In the genomic region with DNA sequence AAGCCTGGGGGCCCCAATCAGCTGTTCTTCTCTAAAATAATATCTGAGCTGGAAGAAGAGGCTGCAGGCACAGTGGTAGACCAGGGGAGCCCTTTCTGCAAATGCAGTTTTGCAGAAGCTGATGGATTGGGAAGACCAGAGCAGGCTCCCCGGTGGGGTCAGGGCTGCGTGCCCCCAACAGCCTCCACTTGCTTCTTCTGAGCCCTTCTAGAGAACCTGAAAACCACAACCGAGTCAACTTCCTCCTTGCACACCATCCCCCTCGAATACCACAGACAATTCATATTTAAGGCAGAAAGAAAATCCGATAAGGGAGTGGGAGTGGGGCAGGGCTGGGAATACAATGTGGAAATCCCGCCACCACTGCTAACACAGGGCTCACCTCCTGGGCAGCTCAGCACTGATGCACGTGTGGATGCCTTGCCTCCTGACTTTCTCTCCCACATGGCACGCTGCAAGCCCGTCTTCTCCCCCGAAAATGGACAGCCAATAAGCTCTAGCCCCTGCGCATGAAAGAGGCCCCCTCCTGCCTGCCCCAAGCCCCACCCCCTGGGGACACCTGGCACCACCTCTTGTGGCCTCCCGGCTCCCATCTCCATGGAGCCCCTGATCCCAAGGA, we compare ENCODE assay signal across 8 cellular contexts. TPM values are rescaled to one million over a fixed set of nuclear protein-coding genes. Genes with fewer than 3 reads are reported as not detected.
DNase-seq lines count a peak whose midpoint lies in the region; TF ChIP-seq lines count a peak whose summit lies in the region.

No MANE protein-coding gene starts in this region.

- peak overlapping the region; percentile 98 to 99 for H3K18ac ChIP-seq in mesenchymal stem cell (ENCODE audit: low read depth in 1 of 2, low read length in 2 of 2)

- no TSS peak for BruUV-seq in MCF 10A (replicated peaks; lab: Mats Ljungman, UMichigan)

- H3K14ac ChIP-seq in mesenchymal stem cell (ENCODE audit: low read length in 2 of 2) = peak overlapping the region in 1 of 2 experiments; percentile 68

- H3K4me3 ChIP-seq in breast epithelium (peak overlapping the region in 1 of 3 donors; percentile 45), mesenchymal stem cell (ENCODE audit: insufficient read depth in 1 of 2, low read depth in 1 of 2, low read length in 2 of 2) (no peak overlapping the region)

- peak overlapping the region; percentile 95 for H4K91ac ChIP-seq in mesenchymal stem cell (ENCODE audit: low read length)

- H3K23ac ChIP-seq in mesenchymal stem cell (ENCODE audit: low read length in 2 of 2) = no peak overlapping the region

- peak overlapping the region; percentile 85 for H3K9ac ChIP-seq in mesenchymal stem cell (ENCODE audit: low read length)

- H3K4ac ChIP-seq in mesenchymal stem cell (ENCODE audit: low read depth in 1 of 2, low read length in 2 of 2) = peak overlapping the region; percentile 80 to 85

- H3K9me3 ChIP-seq in breast epithelium (no peaks in the 10 kb centered on the region), mesenchymal stem cell (ENCODE audit: control insufficient read depth, low read length) (no peaks in the 10 kb centered on the region)

- H3K9me3 Mint-ChIP-seq in MCF 10A (ENCODE audit: unreplicated experiment) = no peaks in the 10 kb centered on the region
- no peaks in the 10 kb centered on the region for H3K9me3 Mint-ChIP-seq in activated T-helper 1 cell treated with anti-CD3 and anti-CD28 coated beads, Interleukin-12 subunit alpha, Interleukin-12 subunit beta, Interleukin-2, Interleukin-4 antibody, amounts not matched to agents 30 ng/mL and 10 ng/mL and 1 ng/mL, durations not matched to agents 14 hours and 24 hours and 36 hours

- peaks cover 29% of the 10 kb centered on the region for H3K4me1 Mint-ChIP-seq in MCF 10A (ENCODE audit: insufficient read depth, unreplicated experiment)
- H3K4me1 Mint-ChIP-seq in activated T-helper 1 cell treated with anti-CD3 and anti-CD28 coated beads, Interleukin-12 subunit alpha, Interleukin-12 subunit beta, Interleukin-2, Interleukin-4 antibody, amounts not matched to agents 30 ng/mL and 10 ng/mL and 1 ng/mL, durations not matched to agents 14 hours and 24 hours and 36 hours (ENCODE audit: low read depth) = peaks cover 79% of the 10 kb centered on the region

- intact Hi-C loops in breast epithelium (cut with DNase I; ENCODE audit: low total_unique reads) (loop anchor here (5.0 kb wide), 1 partner anchor 1245 kb away; no protein-coding TSS in a partner anchor), MCF 10A (cut with micrococcal nuclease) (no loop called here)
- intact Hi-C loops in activated T-helper 1 cell treated with anti-CD3 and anti-CD28 coated beads, Interleukin-12 subunit alpha, Interleukin-12 subunit beta, Interleukin-2, Interleukin-4 antibody, amounts not matched to agents 30 ng/mL and 10 ng/mL and 1 ng/mL, durations not matched to agents 14 hours and 24 hours and 36 hours (cut with micrococcal nuclease) = loop anchor here (2.0 kb wide), 1 partner anchor 15 kb away; no protein-coding TSS in a partner anchor

- H3K79me1 ChIP-seq in mesenchymal stem cell (replicated peaks; ENCODE audit: low read length, poor library complexity, severe bottlenecking) = peaks cover 24% of the 10 kb centered on the region

- peak overlapping the region; percentile 26 for H3K4me2 ChIP-seq in mesenchymal stem cell (ENCODE audit: low read length, poor library complexity, severe bottlenecking)

- no peak overlapping the region for H3K4me3 Mint-ChIP-seq in MCF 10A (ENCODE audit: unreplicated experiment)
- H3K4me3 Mint-ChIP-seq in activated T-helper 1 cell treated with anti-CD3 and anti-CD28 coated beads, Interleukin-12 subunit alpha, Interleukin-12 subunit beta, Interleukin-2, Interleukin-4 antibody, amounts not matched to agents 30 ng/mL and 10 ng/mL and 1 ng/mL, durations not matched to agents 14 hours and 24 hours and 36 hours = peak overlapping the region; percentile 82

- peak overlapping the region; percentile 90 for H2BK15ac ChIP-seq in mesenchymal stem cell (ENCODE audit: low read depth, poor library complexity, severe bottlenecking)

- peak overlapping the region; percentile 76 for H4K8ac ChIP-seq in mesenchymal stem cell (ENCODE audit: low read length)

- H2AFZ ChIP-seq in mesenchymal stem cell (ENCODE audit: low read depth, low read length) = no peak overlapping the region

- H2BK12ac ChIP-seq in mesenchymal stem cell (ENCODE audit: low read length in 2 of 2) = peak overlapping the region; percentile 46 to 92

- no peaks in the 10 kb centered on the region for H3K27me3 ChIP-seq in breast epithelium
- no peaks in the 10 kb centered on the region for H3K27me3 ChIP-seq in mesenchymal stem cell (ENCODE audit: control insufficient read depth in 1 of 2, insufficient read depth in 1 of 2, low read length in 2 of 2)

- DNase-seq in breast epithelium (ENCODE audit: low spot score in 2 of 2) = no peak
- no peak for DNase-seq in MCF 10A (ENCODE audit: unreplicated experiment)
- DNase-seq in MV-4-11 (lab: John Stamatoyannopoulos, UW) = peak; percentile 66
- peak; percentile 44 for DNase-seq in activated T-helper 1 cell treated with anti-CD3 and anti-CD28 coated beads, Interleukin-12 subunit alpha, Interleukin-12 subunit beta, Interleukin-2, Interleukin-4 antibody, amounts not matched to agents 30 ng/mL and 10 ng/mL and 1 ng/mL, durations not matched to agents 14 hours and 24 hours and 36 hours (ENCODE audit: low spot score)
- no peak for DNase-seq in mesenchymal stem cell
- DNase-seq in occipital lobe (lab: John Stamatoyannopoulos, UW) = no peak
- DNase-seq in hippocampal formation (lab: John Stamatoyannopoulos, UW) = no peak
- DNase-seq in cerebellum (ENCODE audit: low spot score) = no peak

- 43% methylated on average over 9 of the region's 12 CpGs for WGBS in mesenchymal stem cell

- H3K36me3 Mint-ChIP-seq in MCF 10A (ENCODE audit: insufficient read depth, unreplicated experiment) = peaks cover 8% of the 10 kb centered on the region
- H3K36me3 Mint-ChIP-seq in activated T-helper 1 cell treated with anti-CD3 and anti-CD28 coated beads, Interleukin-12 subunit alpha, Interleukin-12 subunit beta, Interleukin-2, Interleukin-4 antibody, amounts not matched to agents 30 ng/mL and 10 ng/mL and 1 ng/mL, durations not matched to agents 14 hours and 24 hours and 36 hours (ENCODE audit: low read depth) = peaks cover 10% of the 10 kb centered on the region

- H2AK5ac ChIP-seq in mesenchymal stem cell (ENCODE audit: low read length, severe bottlenecking) = peak overlapping the region; percentile 86

- H3K36me3 ChIP-seq in breast epithelium (no peaks in the 10 kb centered on the region), mesenchymal stem cell (ENCODE audit: control insufficient read depth in 1 of 2, insufficient read depth in 2 of 2, low read depth in 1 of 2, low read length in 2 of 2) (no peaks in the 10 kb centered on the region)

- H3K27ac Mint-ChIP-seq in MCF 10A (ENCODE audit: low read depth, unreplicated experiment) = no peak overlapping the region
- peak overlapping the region; percentile 98 for H3K27ac Mint-ChIP-seq in activated T-helper 1 cell treated with anti-CD3 and anti-CD28 coated beads, Interleukin-12 subunit alpha, Interleukin-12 subunit beta, Interleukin-2, Interleukin-4 antibody, amounts not matched to agents 30 ng/mL and 10 ng/mL and 1 ng/mL, durations not matched to agents 14 hours and 24 hours and 36 hours

- TF ChIP-seq CTCF in breast epithelium (IDR thresholded peaks at IDR 0.05) = no peak
- TF ChIP-seq CTCF in MCF 10A (IDR thresholded peaks at IDR 0.05; ENCODE audit: unreplicated experiment) = no peak

- H3K4me1 ChIP-seq in breast epithelium (peaks cover 24 to 33% of the 10 kb centered on the region in 2 donors), mesenchymal stem cell (ENCODE audit: control insufficient read depth, insufficient read depth, low read depth, low read length) (peaks cover 69% of the 10 kb centered on the region)

- H3K27ac ChIP-seq in breast epithelium (peak overlapping the region; percentile 68 to 89), mesenchymal stem cell (ENCODE audit: low read length, poor library complexity, severe bottlenecking) (peak overlapping the region; percentile 84)

- H2BK5ac ChIP-seq in mesenchymal stem cell (ENCODE audit: low read depth, low read length, poor library complexity, severe bottlenecking) = no peak overlapping the region

- POLR2A ChIA-PET in MCF 10A (lab: Yijun Ruan, JAX) = interaction anchor here (0.6 to 2.4 kb wide), 8 partner anchors 10 to 146 kb away, joined by 3 to 14 read pairs (median 4); no protein-coding TSS in a partner anchor

- no peaks in the 10 kb centered on the region for H3K27me3 Mint-ChIP-seq in MCF 10A (ENCODE audit: insufficient read depth, unreplicated experiment)
- H3K27me3 Mint-ChIP-seq in activated T-helper 1 cell treated with anti-CD3 and anti-CD28 coated beads, Interleukin-12 subunit alpha, Interleukin-12 subunit beta, Interleukin-2, Interleukin-4 antibody, amounts not matched to agents 30 ng/mL and 10 ng/mL and 1 ng/mL, durations not matched to agents 14 hours and 24 hours and 36 hours (ENCODE audit: insufficient read depth) = peaks cover 1% of the 10 kb centered on the region

- TF ChIP-seq POLR2A in breast epithelium (IDR thresholded peaks at IDR 0.05) = no peak

- peak overlapping the region; percentile 74 for H2BK120ac ChIP-seq in mesenchymal stem cell (ENCODE audit: low read depth, low read length)

- CTCF ChIA-PET in MCF 10A (lab: Yijun Ruan, JAX) = interaction anchor here (0.5 to 2.3 kb wide), 8 partner anchors 10 to 1504 kb away, joined by 3 to 11 read pairs (median 4); a partner anchor contains a TSS

RNA-seq across cellular contexts. Expression of a gene that starts 25.4 kb away (rescaled TPM):
- 10 to 100 TPM; 15.7 to 81.0 (median 23.7) TPM for total RNA-seq in breast epithelium
- total RNA-seq in MCF 10A (2022) = 5.7 and 6.3 TPM in 2 replicates
- 3.9 and 4.4 TPM in 2 replicates for total RNA-seq in activated T-helper 1 cell treated with anti-CD3 and anti-CD28 coated beads, Interleukin-12 subunit alpha, Interleukin-12 subunit beta, Interleukin-2, Interleukin-4 antibody, amounts not matched to agents 30 ng/mL and 10 ng/mL and 1 ng/mL, durations not matched to agents 14 hours and 24 hours and 36 hours
- polyA plus RNA-seq in mesenchymal stem cell (2013, experiment 1 of 2) = 7.7 TPM
- polyA plus RNA-seq in mesenchymal stem cell (2013, experiment 2 of 2) = 7.8 TPM
- 6.4 TPM for total RNA-seq in occipital lobe
- total RNA-seq in cerebellum = 6.6 TPM

RNA-seq across cellular contexts. Expression of a gene that starts 28.7 kb away (rescaled TPM):
- total RNA-seq in breast epithelium (10 to 100 TPM in 2 of 3 donors, 1 to 10 TPM in 1; 5.8 to 35.3 (median 34.4) TPM), MCF 10A (2022) (10.8 and 21.0 TPM in 2 replicates), occipital lobe (5.8 TPM), cerebellum (6.5 TPM)
- 31.8 and 32.6 TPM in 2 replicates for total RNA-seq in activated T-helper 1 cell treated with anti-CD3 and anti-CD28 coated beads, Interleukin-12 subunit alpha, Interleukin-12 subunit beta, Interleukin-2, Interleukin-4 antibody, amounts not matched to agents 30 ng/mL and 10 ng/mL and 1 ng/mL, durations not matched to agents 14 hours and 24 hours and 36 hours
- 8.7 TPM for polyA plus RNA-seq in mesenchymal stem cell (2013, experiment 1 of 2)
- 8.3 TPM for polyA plus RNA-seq in mesenchymal stem cell (2013, experiment 2 of 2)

Comparison
In these comparisons a context has a peak if more than half of its experiments do, and no peak if none do; other contexts are left out.
1. DNase-seq: peak in MV-4-11 (single experiment) and activated T-helper 1 cell treated with anti-CD3 and anti-CD28 coated beads, Interleukin-12 subunit alpha, Interleukin-12 subunit beta, Interleukin-2, Interleukin-4 antibody, amounts not matched to agents 30 ng/mL and 10 ng/mL and 1 ng/mL, durations not matched to agents 14 hours and 24 hours and 36 hours (single experiment); none in breast epithelium (0 of 2), MCF 10A (single experiment), mesenchymal stem cell (single experiment), occipital lobe (single experiment), hippocampal formation (0 of 2) and cerebellum (single experiment).